1 cellular context compared by ENCODE assay signal in genomic region chr18:45777393-45777792, GRCh38.
TF ChIP-seq lines count a peak whose summit lies in the region.

No MANE protein-coding gene starts in this region.

TF ChIP-seq in GM23338, 12 proteins besides CTCF, POLR2A, EP300 and RAD21 (continued from another document):
- TF ChIP-seq ETS1 (IDR thresholded peaks at IDR 0.05), result no peak
